ENCODE assay signal across 13 cellular contexts in genomic region chr5:77138981-77139380, GRCh38. TPM values are rescaled to one million over a fixed set of nuclear protein-coding genes. Genes with fewer than 3 reads are reported as not detected.
DNase-seq lines count a peak whose midpoint lies in the region; ATAC-seq and TF ChIP-seq lines count a peak whose summit lies in the region.
"Had no signal": no experiment of that assay in that cellular context is flagged by ENCODE, and none has a peak within 500 bp of the region (broad histone marks: within the 10 kb centered on the region; RNA-seq: fewer than 3 reads in every experiment).

No MANE protein-coding gene starts in this region.

- no peaks in the 10 kb centered on the region for H3K9me3 Mint-ChIP-seq in MCF 10A (ENCODE audit: unreplicated experiment)
- H3K9me3 Mint-ChIP-seq in brain: no peaks in the 10 kb centered on the region
- H3K9me3 Mint-ChIP-seq in type B pancreatic cell: no peaks in the 10 kb centered on the region

- intact Hi-C loops in MCF 10A (cut with micrococcal nuclease): no loop called here
- intact Hi-C loops in breast epithelium (cut with DNase I; ENCODE audit: low total_unique reads): no loop called here
- intact Hi-C loops in left colon (cut with DNase I, micrococcal nuclease): no loop called here

- H3K27me3 Mint-ChIP-seq in MCF 10A (ENCODE audit: insufficient read depth, unreplicated experiment) (no peaks in the 10 kb centered on the region), brain (no peaks in the 10 kb centered on the region), type B pancreatic cell (no peaks in the 10 kb centered on the region)

- POLR2A ChIA-PET in MCF 10A (lab: Yijun Ruan, JAX): interaction anchor here (1.5 kb wide), 1 partner anchor 352 kb away, joined by 4 read pairs; no protein-coding TSS in a partner anchor

- BruUV-seq in MCF 10A (replicated peaks; lab: Mats Ljungman, UMichigan): no TSS peak

- peak overlapping the region; percentile 24 for H3K27ac Mint-ChIP-seq in MCF 10A (ENCODE audit: low read depth, unreplicated experiment)
- peak overlapping the region in 3 of 5 experiments; percentile 80 to 90 (median 82) for H3K27ac Mint-ChIP-seq in brain
- peak overlapping the region; percentile 49 for H3K27ac Mint-ChIP-seq in type B pancreatic cell

- H3K4me1 Mint-ChIP-seq in MCF 10A (ENCODE audit: insufficient read depth, unreplicated experiment): peaks cover 8% of the 10 kb centered on the region
- peaks cover 24% of the 10 kb centered on the region for H3K4me1 Mint-ChIP-seq in brain
- peaks cover 21% of the 10 kb centered on the region for H3K4me1 Mint-ChIP-seq in type B pancreatic cell (ENCODE audit: unreplicated experiment)

- TF ChIP-seq POLR2A in breast epithelium (IDR thresholded peaks at IDR 0.05): no peak

- no peaks in the 10 kb centered on the region for H3K9me3 ChIP-seq in breast epithelium
- H3K9me3 ChIP-seq: heart right ventricle had no signal

- H3K36me3 Mint-ChIP-seq in MCF 10A (ENCODE audit: insufficient read depth, unreplicated experiment) (no peaks in the 10 kb centered on the region), brain (no peaks in the 10 kb centered on the region), type B pancreatic cell (peaks cover 10% of the 10 kb centered on the region)

- ATAC-seq in left lobe of liver (peak; percentile 81), left colon (no peak), HG02588 (IDR thresholded peaks at IDR 0.05; ENCODE audit: unreplicated experiment) (no peak)

- H3K27me3 ChIP-seq in breast epithelium: no peaks in the 10 kb centered on the region
- H3K27me3 ChIP-seq: heart right ventricle had no signal

- H3K4me3 Mint-ChIP-seq in MCF 10A (ENCODE audit: unreplicated experiment) (no peak overlapping the region), brain (peak overlapping the region in 1 of 5 experiments; percentile 15), type B pancreatic cell (peak overlapping the region; percentile 35)

- H3K27ac ChIP-seq in breast epithelium: no peak overlapping the region
- H3K27ac ChIP-seq: heart right ventricle had no signal

- H3K4me3 ChIP-seq in breast epithelium: no peak overlapping the region
- H3K4me3 ChIP-seq: heart right ventricle had no signal

- TF ChIP-seq CTCF in MCF 10A (IDR thresholded peaks at IDR 0.05; ENCODE audit: unreplicated experiment): no peak
- TF ChIP-seq CTCF in breast epithelium (IDR thresholded peaks at IDR 0.05): no peak
- no peak for TF ChIP-seq CTCF in brain (conservative IDR thresholded peaks at IDR 0.05)
- TF ChIP-seq CTCF in type B pancreatic cell (conservative IDR thresholded peaks at IDR 0.05): no peak

- no peaks in the 10 kb centered on the region for H3K4me1 ChIP-seq in breast epithelium

- DNase-seq in MCF 10A (ENCODE audit: unreplicated experiment) (peak; percentile 49), breast epithelium (ENCODE audit: low spot score in 2 of 2) (no peak), left lobe of liver (ENCODE audit: low spot score) (peak; percentile 81), type B pancreatic cell (ENCODE audit: extremely low spot score, unreplicated experiment) (no peak), left colon (no peak)
- DNase-seq in activated naive CD4-positive, alpha-beta T cell treated with Interleukin-2 at 50 U/mL for 16 hours: no peak
- DNase-seq: aorta; heart right ventricle; NCI-H524; stimulated activated CD4-positive, alpha-beta T cell treated with anti-CD3 and anti-CD28 coated beads, Interleukin-4, amount 100 ng/mL, for 4 hours; trophoblast cell had no signal

- no peaks in the 10 kb centered on the region for H3K36me3 ChIP-seq in breast epithelium
- H3K36me3 ChIP-seq: heart right ventricle had no signal

- CTCF ChIA-PET in MCF 10A (lab: Yijun Ruan, JAX): no interaction called here

RNA-seq across cellular contexts. Expression of gene ZBED3, which starts 51.9 kb away (rescaled TPM):
- total RNA-seq in MCF 10A (2022): 9.8 and 14.8 TPM in 2 replicates
- total RNA-seq in breast epithelium: 10 to 100 TPM in 1 of 3 donors, 1 to 10 TPM in 2; 4.8 to 46.7 (median 5.9) TPM
- 13.8 TPM for polyA plus RNA-seq in brain (ENCODE audit: insufficient read depth, low read depth, low replicate concordance)
- 40.1 TPM for total RNA-seq in left lobe of liver
- total RNA-seq in type B pancreatic cell (ENCODE audit: low replicate concordance): 12.5 and 15.4 TPM in 2 replicates
- total RNA-seq in left colon: 1 to 10 TPM; 8.1 to 9.5 TPM

Comparison
In these comparisons a context has a peak if more than half of its experiments do, and no peak if none do; other contexts are left out.
1. DNase-seq: peak in MCF 10A (single experiment) and left lobe of liver (single experiment); none in breast epithelium (0 of 2), type B pancreatic cell (single experiment), left colon (0 of 2) and activated naive CD4-positive, alpha-beta T cell treated with Interleukin-2 at 50 U/mL for 16 hours (single experiment).
2. H3K27ac Mint-ChIP-seq: peak in every context shown above with its lines; median percentile 82 in brain; 49 in type B pancreatic cell; 24 in MCF 10A.